Comparison of ENCODE assay signal across 8 cellular contexts in genomic region chr6:117352466-117353081, GRCh38.
DNase-seq lines count a peak whose midpoint lies in the region; ATAC-seq and TF ChIP-seq lines count a peak whose summit lies in the region.

No MANE protein-coding gene starts in this region.

- ATAC-seq in GM21367 (IDR thresholded peaks at IDR 0.05; ENCODE audit: unreplicated experiment) (no peak), HG03280 (IDR thresholded peaks at IDR 0.05; ENCODE audit: unreplicated experiment) (no peak)

- H3K9me3 ChIP-seq in OCI-LY7 (ENCODE audit: low read length) (no peaks in the 10 kb centered on the region), hepatocyte (ENCODE audit: low read depth) (no peaks in the 10 kb centered on the region), MG63 (no peaks in the 10 kb centered on the region)

- H3K9me2 ChIP-seq in OCI-LY7 (ENCODE audit: insufficient read depth, low read length) (no peaks in the 10 kb centered on the region), hepatocyte (replicated peaks; ENCODE audit: insufficient read depth) (no peaks in the 10 kb centered on the region)

- H3K36me3 ChIP-seq in OCI-LY7 (ENCODE audit: insufficient read depth, low read length) (no peaks in the 10 kb centered on the region), hepatocyte (replicated peaks; ENCODE audit: insufficient read depth, low read depth) (no peaks in the 10 kb centered on the region), MG63 (no peaks in the 10 kb centered on the region)

- POLR2A ChIA-PET in OCI-LY7 (lab: Charles Lee) = interaction anchor here (0.6 kb wide), 1 partner anchor 441 kb away, joined by 3 read pairs; no protein-coding TSS in a partner anchor

- TF ChIP-seq CTCF in GM12865 (IDR thresholded peaks at IDR 0.05; ENCODE audit: insufficient read depth, low read depth, low read length, missing control alignments) (peak; percentile 47), OCI-LY7 (conservative IDR thresholded peaks at IDR 0.05; ENCODE audit: low read length) (peak; percentile 56), hepatocyte (IDR thresholded peaks at IDR 0.05; ENCODE audit: poor library complexity) (peak; percentile 55)

- H4K20me1 ChIP-seq in OCI-LY7 (ENCODE audit: insufficient read depth, low read length) (no peaks in the 10 kb centered on the region), hepatocyte (ENCODE audit: insufficient read depth, poor library complexity, severe bottlenecking) (no peaks in the 10 kb centered on the region)

- H2AFZ ChIP-seq in OCI-LY7 (ENCODE audit: low read length) (no peak overlapping the region), hepatocyte (peak overlapping the region; percentile 32)

- H3K4me3 ChIP-seq in GM12865 (ENCODE audit: low read depth, low read length) = no peak overlapping the region
- no peak overlapping the region for H3K4me3 ChIP-seq in OCI-LY7 (ENCODE audit: low read depth, low read length, poor library complexity, severe bottlenecking)
- H3K4me3 ChIP-seq in hepatocyte = no peak overlapping the region
- no peak overlapping the region for H3K4me3 ChIP-seq in MG63

- BruUV-seq in OCI-LY7 (replicated peaks; lab: Mats Ljungman, UMichigan) = no TSS peak

- no peak overlapping the region for H3K27ac ChIP-seq in OCI-LY7 (ENCODE audit: low read depth, low read length, poor library complexity, severe bottlenecking)
- no peak overlapping the region for H3K27ac ChIP-seq in hepatocyte

- CTCF ChIA-PET in OCI-LY7 (lab: Charles Lee; ENCODE audit: unreplicated experiment) = interaction anchor here (0.5 kb wide), 1 partner anchor 9 kb away, joined by 3 read pairs; no protein-coding TSS in a partner anchor

- peak; percentile 26 for DNase-seq in GM12865 (ENCODE audit: low read depth)
- DNase-seq in HCEC 1CT = peak; percentile 28
- DNase-seq in OCI-LY7 (ENCODE audit: low spot score) = peak; percentile 1
- peak; percentile 37 for DNase-seq in hepatocyte (ENCODE audit: low spot score)
- DNase-seq in T-helper 1 cell = no peak
- no peak for DNase-seq in MG63

- no peak overlapping the region for H3K4me2 ChIP-seq in OCI-LY7 (ENCODE audit: low read length)
- no peak overlapping the region for H3K4me2 ChIP-seq in hepatocyte

- 51% methylated on average over 3 of the region's 3 CpGs for WGBS in hepatocyte (ENCODE audit: low lambda C conversion rate, missing lambda C conversion rate)

- no peaks in the 10 kb centered on the region for H3K79me2 ChIP-seq in OCI-LY7 (ENCODE audit: insufficient read depth, low read depth, low read length)
- no peaks in the 10 kb centered on the region for H3K79me2 ChIP-seq in hepatocyte

- H3K4me1 ChIP-seq in OCI-LY7 (ENCODE audit: insufficient read depth, low read length, poor library complexity, severe bottlenecking) (no peaks in the 10 kb centered on the region), hepatocyte (ENCODE audit: insufficient read depth) (no peaks in the 10 kb centered on the region)

- H3K27me3 ChIP-seq in hepatocyte = no peaks in the 10 kb centered on the region
- no peaks in the 10 kb centered on the region for H3K27me3 ChIP-seq in MG63

- intact Hi-C loops in OCI-LY7 (cut with micrococcal nuclease; ENCODE audit: unreplicated experiment) = loop anchor here (5.0 kb wide), 1 partner anchor 205 kb away; no protein-coding TSS in a partner anchor

Comparison
In these comparisons a context has a peak if more than half of its experiments do, and no peak if none do; other contexts are left out.
1. DNase-seq: peak in GM12865 (single experiment), HCEC 1CT (single experiment), OCI-LY7 (single experiment) and hepatocyte (single experiment); none in T-helper 1 cell (0 of 5) and MG63 (single experiment).
2. Peak in every context shown above with its lines, with median percentiles within 50 percentile points of each other: CTCF ChIP-seq.